20 cellular contexts compared by ENCODE assay signal in genomic region chr4:185991750-185992149, GRCh38.
A peak's percentile ranks its signal among the peaks of the same experiment; 100 is the strongest.
DNase-seq lines count a peak whose midpoint lies in the region; ATAC-seq and TF ChIP-seq lines count a peak whose summit lies in the region.
"Had no signal": no experiment of that assay in that cellular context is flagged by ENCODE, and none has a peak within 500 bp of the region (broad histone marks: within the 10 kb centered on the region; RNA-seq: fewer than 3 reads in every experiment).

No MANE protein-coding gene starts in this region.

- WGBS in heart right ventricle, 2 donors = 52 to 72% methylated on average over 3 of the region's 3 CpGs

- H3K4me1 Mint-ChIP-seq in MCF 10A (ENCODE audit: insufficient read depth, unreplicated experiment) = no peaks in the 10 kb centered on the region

- H4K20me1 ChIP-seq in osteoblast (ENCODE audit: insufficient read depth, low read length) = no peaks in the 10 kb centered on the region

- H3K79me2 ChIP-seq in osteoblast (ENCODE audit: insufficient read depth, low read length) = no peaks in the 10 kb centered on the region

- POLR2A ChIA-PET in MCF 10A (lab: Yijun Ruan, JAX) = interaction anchor here (0.7 kb wide), 1 partner anchor 102 kb away, joined by 3 read pairs; no protein-coding TSS in a partner anchor

- no peak for TF ChIP-seq CTCF in MCF 10A (IDR thresholded peaks at IDR 0.05; ENCODE audit: unreplicated experiment)
- no peak for TF ChIP-seq CTCF in breast epithelium (IDR thresholded peaks at IDR 0.05)
- TF ChIP-seq CTCF in osteoblast (IDR thresholded peaks at IDR 0.05; ENCODE audit: extremely low read depth, low read depth, low read length) = no peak
- no peak for TF ChIP-seq CTCF in heart right ventricle (IDR thresholded peaks at IDR 0.05)

- no peaks in the 10 kb centered on the region for H3K27me3 Mint-ChIP-seq in MCF 10A (ENCODE audit: insufficient read depth, unreplicated experiment)

- H3K4me3 Mint-ChIP-seq in MCF 10A (ENCODE audit: unreplicated experiment) = no peak overlapping the region
- H3K4me3 Mint-ChIP-seq: CD4-positive, alpha-beta T cell had no signal

- H3K27ac ChIP-seq in breast epithelium (no peak overlapping the region), osteoblast (ENCODE audit: low read depth, low read length) (no peak overlapping the region), heart right ventricle (no peak overlapping the region)
- H3K27ac ChIP-seq: 22Rv1, KMS-11 had no signal

- ATAC-seq in heart right ventricle = no peak
- ATAC-seq: GM12878, HepG2 had no signal

- DNase-seq in MCF 10A (ENCODE audit: unreplicated experiment) = peak; percentile 21
- no peak for DNase-seq in breast epithelium (ENCODE audit: low spot score in 2 of 2)
- DNase-seq in astrocyte of the hippocampus (ENCODE audit: low read depth, low spot score) = peak; percentile 44
- DNase-seq in osteoblast (ENCODE audit: insufficient read length, low spot score, missing footprints) = no peak
- no peak for DNase-seq in NCI-H1417 (lab: John Stamatoyannopoulos, UW)
- DNase-seq in DMS153 (lab: John Stamatoyannopoulos, UW) = no peak
- DNase-seq in cerebellum (ENCODE audit: low spot score) = no peak
- no peak for DNase-seq in heart right ventricle
- DNase-seq: BE2C; CD4-positive, alpha-beta T cell; MM.1S; NCI-H1105; NCI-H1694 treated with DMSO at 0.1 percent for 48 hours; NCI-H2107; NCI-H2227 treated with DMSO at 0.1 percent for 48 hours; NCI-H524 treated with DMSO at 0.1 percent for 48 hours had no signal

- H3K9me3 ChIP-seq in breast epithelium (no peaks in the 10 kb centered on the region), osteoblast (ENCODE audit: low read depth, low read length) (no peaks in the 10 kb centered on the region), heart right ventricle (no peaks in the 10 kb centered on the region)
- H3K9me3 ChIP-seq: BE2C had no signal

- H3K4me3 ChIP-seq in breast epithelium (no peak overlapping the region), osteoblast (ENCODE audit: insufficient read depth, low read length) (no peak overlapping the region), heart right ventricle (no peak overlapping the region)
- H3K4me3 ChIP-seq: GM12878 had no signal

- H2AFZ ChIP-seq in osteoblast (ENCODE audit: low read length) = no peak overlapping the region

- H3K27ac Mint-ChIP-seq in MCF 10A (ENCODE audit: low read depth, unreplicated experiment) = no peak overlapping the region
- H3K27ac Mint-ChIP-seq: CD4-positive, alpha-beta T cell had no signal

- CTCF ChIA-PET in MCF 10A (lab: Yijun Ruan, JAX) = interaction anchor here (0.7 to 0.9 kb wide), 2 partner anchors 32 to 115 kb away, joined by 3 read pairs; no protein-coding TSS in a partner anchor

- no peaks in the 10 kb centered on the region for H3K27me3 ChIP-seq in breast epithelium
- H3K27me3 ChIP-seq in osteoblast (ENCODE audit: insufficient read depth, low read length) = no peaks in the 10 kb centered on the region
- no peaks in the 10 kb centered on the region for H3K27me3 ChIP-seq in heart right ventricle
- H3K27me3 ChIP-seq: BE2C had no signal

- no peaks in the 10 kb centered on the region for H3K9me3 Mint-ChIP-seq in MCF 10A (ENCODE audit: unreplicated experiment)
- H3K9me3 Mint-ChIP-seq: CD4-positive, alpha-beta T cell had no signal

- H3K4me2 ChIP-seq in osteoblast (ENCODE audit: insufficient read depth, low read length) = peak overlapping the region; percentile 14
- H3K4me2 ChIP-seq: KMS-11 had no signal

- H3K4me1 ChIP-seq in breast epithelium (no peaks in the 10 kb centered on the region), osteoblast (ENCODE audit: insufficient read depth, low read length) (peaks cover 10% of the 10 kb centered on the region), heart right ventricle (peaks cover 0 to 19% (median 0%) of the 10 kb centered on the region in 9 donors)
- H3K4me1 ChIP-seq: BE2C had no signal

- peaks cover 5% of the 10 kb centered on the region for H3K36me3 Mint-ChIP-seq in MCF 10A (ENCODE audit: insufficient read depth, unreplicated experiment)

- no peak for TF ChIP-seq POLR2A in breast epithelium (IDR thresholded peaks at IDR 0.05)

- BruUV-seq in MCF 10A (replicated peaks; lab: Mats Ljungman, UMichigan) = no TSS peak

- no peaks in the 10 kb centered on the region for H3K36me3 ChIP-seq in breast epithelium
- no peaks in the 10 kb centered on the region for H3K36me3 ChIP-seq in osteoblast (ENCODE audit: insufficient read depth, low read length)
- H3K36me3 ChIP-seq in heart right ventricle = no peaks in the 10 kb centered on the region
- H3K36me3 ChIP-seq: BE2C had no signal

- intact Hi-C loops in MCF 10A (cut with micrococcal nuclease) = no loop called here
- intact Hi-C loops in breast epithelium (cut with DNase I; ENCODE audit: low total_unique reads) = no loop called here
- intact Hi-C loops in heart right ventricle (cut with DNase I) = loop anchor here in 1 of 10 donors (10.0 kb wide), 1 partner anchor 67 kb away; no protein-coding TSS in a partner anchor

Comparison
In these comparisons a context has a peak if more than half of its experiments do, and no peak if none do; other contexts are left out.
1. DNase-seq: peak in MCF 10A (single experiment) and astrocyte of the hippocampus (single experiment); none in breast epithelium (0 of 2), osteoblast (single experiment), NCI-H1417 (0 of 3), DMS153 (single experiment), cerebellum (single experiment) and heart right ventricle (0 of 2).